Comparison of ENCODE assay signal across 16 cellular contexts in the genomic region with DNA sequence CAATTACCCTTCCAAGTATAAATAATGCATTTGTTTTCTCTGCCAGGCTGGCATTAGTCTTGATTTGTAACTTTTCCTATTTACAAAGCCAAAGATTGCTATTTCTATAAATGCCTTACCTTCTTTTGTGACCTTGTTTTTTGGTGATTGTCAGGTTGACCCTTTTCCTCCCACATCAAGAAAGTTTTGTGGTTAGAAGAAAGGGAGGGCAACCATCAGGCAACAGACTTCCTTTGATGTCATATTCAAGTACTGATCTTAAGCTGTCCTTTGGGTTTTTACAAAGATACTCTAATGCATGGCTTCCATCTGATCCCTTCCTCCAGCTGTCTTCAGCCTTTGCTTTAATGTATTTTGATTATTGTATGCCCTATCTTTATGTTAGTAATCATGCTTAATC. TPM values are rescaled to one million over a fixed set of nuclear protein-coding genes. Genes with fewer than 3 reads are reported as not detected.
"Had no signal": no experiment of that assay in that cellular context is flagged by ENCODE, and none has a peak within 500 bp of the region (broad histone marks: within the 10 kb centered on the region; RNA-seq: fewer than 3 reads in every experiment).

No MANE protein-coding gene starts in this region.

- H3K36me3 ChIP-seq: stomach, thoracic aorta had no signal

- H3K9me3 ChIP-seq: mucosa of descending colon, stomach, thoracic aorta had no signal

- ATAC-seq: activated naive CD4-positive, alpha-beta T cell treated with anti-CD3 and anti-CD28 coated beads, Interleukin-2, amount 50 U/mL, for 72 hours; esophagus mucosa; left colon; mucosa of descending colon; naive thymus-derived CD8-positive, alpha-beta T cell; T-helper 17 cell had no signal

- H3K4me3 ChIP-seq: dorsolateral prefrontal cortex, lung, mucosa of descending colon, stomach, thoracic aorta had no signal

- DNase-seq: activated B cell treated with CpG ODN at 0.5 μM for 24 hours; activated CD4-positive, alpha-beta T cell treated with anti-CD3 and anti-CD28 coated beads, Interleukin-2, amount 10 ng/mL, durations not matched to agents 24 days and 14 days; amniotic stem cell; dorsolateral prefrontal cortex; head of caudate nucleus; left colon; mucosa of descending colon; naive thymus-derived CD8-positive, alpha-beta T cell; stimulated activated CD4-positive, alpha-beta T cell treated with anti-CD3 and anti-CD28 coated beads, Interleukin-15, amount 100 ng/mL, for 24 hours; stimulated activated CD4-positive, alpha-beta T cell treated with anti-CD3 and anti-CD28 coated beads, Interleukin-4, amount 100 ng/mL, for 4 hours; stomach; T-helper 17 cell had no signal

- H3K27me3 ChIP-seq: dorsolateral prefrontal cortex, stomach had no signal

- H3K27ac ChIP-seq: dorsolateral prefrontal cortex, stomach, thoracic aorta had no signal

RNA-seq across cellular contexts. Expression of a gene that starts 23.9 kb away (rescaled TPM):
- total RNA-seq: activated B cell treated with CpG ODN at 0.5 μM for 24 hours; naive thymus-derived CD8-positive, alpha-beta T cell had no signal
